In genomic region chr4:6349896-6350295, GRCh38 we compare ENCODE assay signal across 19 cellular contexts.
DNase-seq lines count a peak whose midpoint lies in the region; ATAC-seq and TF ChIP-seq lines count a peak whose summit lies in the region.
"Had no signal": no experiment of that assay in that cellular context is flagged by ENCODE, and none has a peak within 500 bp of the region (broad histone marks: within the 10 kb centered on the region; RNA-seq: fewer than 3 reads in every experiment).

No MANE protein-coding gene starts in this region.

- intact Hi-C loops in PC-3 (cut with micrococcal nuclease): no loop called here

- H3K4me3 ChIP-seq in PC-3 (ENCODE audit: low read length) (no peak overlapping the region), neural progenitor cell (no peak overlapping the region)
- H3K4me3 ChIP-seq: A549, HAP-1 had no signal

- H3K36me3 Mint-ChIP-seq in neural progenitor cell: peaks cover 2% of the 10 kb centered on the region
- H3K36me3 Mint-ChIP-seq: CD14-positive monocyte had no signal

- no peak overlapping the region; the same call in 1 of the 2 replicates for H3K9ac ChIP-seq in PC-3 (ENCODE audit: low read length)
- H3K9ac ChIP-seq in neural progenitor cell: no peak overlapping the region

- CTCF ChIA-PET in PC-3 (lab: Charles Lee): no interaction called here

- H3K9me3 ChIP-seq in PC-3 (ENCODE audit: low read length): no peaks in the 10 kb centered on the region
- H3K9me3 ChIP-seq in neural progenitor cell (ENCODE audit: low read depth): no peaks in the 10 kb centered on the region
- H3K9me3 ChIP-seq: A549, Caco-2, HAP-1 had no signal

- ATAC-seq in PC-3 (no peak), HG02798 (IDR thresholded peaks at IDR 0.05; ENCODE audit: poor library complexity, unreplicated experiment) (no peak), GM18498 (IDR thresholded peaks at IDR 0.05; ENCODE audit: unreplicated experiment) (no peak)
- ATAC-seq: A549 had no signal

- peak overlapping the region; percentile 73 for H3K27ac Mint-ChIP-seq in neural progenitor cell
- H3K27ac Mint-ChIP-seq: CD14-positive monocyte had no signal

- H3K4me1 ChIP-seq in PC-3 (ENCODE audit: insufficient read depth, low read length): peaks cover 6% of the 10 kb centered on the region
- H3K4me1 ChIP-seq in neural progenitor cell: no peaks in the 10 kb centered on the region
- H3K4me1 ChIP-seq: Caco-2, HAP-1 had no signal

- no peak overlapping the region for H3K4me2 ChIP-seq in PC-3 (ENCODE audit: low read length)
- no peak overlapping the region for H3K4me2 ChIP-seq in neural progenitor cell
- H3K4me2 ChIP-seq: A549 had no signal

- POLR2A ChIA-PET in PC-3 (lab: Charles Lee; ENCODE audit: unreplicated experiment): no interaction called here

- no peaks in the 10 kb centered on the region for H4K20me1 ChIP-seq in PC-3 (ENCODE audit: low read length)
- no peaks in the 10 kb centered on the region for H4K20me1 ChIP-seq in neural progenitor cell (ENCODE audit: low read depth)

- no peaks in the 10 kb centered on the region for H3K9me2 ChIP-seq in PC-3 (replicated peaks; ENCODE audit: low read length)

- peaks cover 8% of the 10 kb centered on the region for H3K9me3 Mint-ChIP-seq in neural progenitor cell

- H3K27ac ChIP-seq in PC-3 (ENCODE audit: low read length) (peak overlapping the region; percentile 9; the same call in 1 of the 2 replicates), neural progenitor cell (no peak overlapping the region)
- H3K27ac ChIP-seq: A549, RWPE1 had no signal

- peaks cover 24% of the 10 kb centered on the region for H3K4me1 Mint-ChIP-seq in neural progenitor cell
- H3K4me1 Mint-ChIP-seq: CD14-positive monocyte had no signal

- peaks cover 9% of the 10 kb centered on the region for H3K27me3 Mint-ChIP-seq in neural progenitor cell (ENCODE audit: insufficient read depth, low read depth)

- TF ChIP-seq CTCF in PC-3 (conservative IDR thresholded peaks at IDR 0.05; ENCODE audit: low read depth, low read length): no peak
- TF ChIP-seq CTCF in neural progenitor cell (IDR thresholded peaks at IDR 0.05): no peak

- H2AFZ ChIP-seq in PC-3 (ENCODE audit: low read length): no peak overlapping the region
- H2AFZ ChIP-seq in neural progenitor cell (replicated peaks): no peak overlapping the region

- H3F3A ChIP-seq in PC-3 (ENCODE audit: low read length, unreplicated experiment): no peaks in the 10 kb centered on the region
- H3F3A ChIP-seq in neural progenitor cell (ENCODE audit: low read depth): no peaks in the 10 kb centered on the region

- BruUV-seq in PC-3 (replicated peaks; lab: Mats Ljungman, UMichigan): no TSS peak

- DNase-seq in A172 (ENCODE audit: low spot score): peak; percentile 73
- DNase-seq in EH (ENCODE audit: low read depth): peak; percentile 7
- no peak for DNase-seq in PC-3
- no peak for DNase-seq in neural progenitor cell (ENCODE audit: low spot score)
- no peak for DNase-seq in SW480 (ENCODE audit: low spot score)
- no peak for DNase-seq in NCI-H146 (lab: John Stamatoyannopoulos, UW)
- DNase-seq: Caco-2; MM.1S; NCI-H1092 treated with DMSO at 0.1 percent for 48 hours; NCI-H187; NCI-H345; NCI-H526; NK-92 treated with Interleukin-12 subunit alpha and Interleukin-12 subunit beta, amount 100 ng/mL, for 24 hours had no signal

- H3K79me2 ChIP-seq in PC-3 (ENCODE audit: low read length): no peaks in the 10 kb centered on the region
- H3K79me2 ChIP-seq in neural progenitor cell (ENCODE audit: low read depth): no peaks in the 10 kb centered on the region

- H3K36me3 ChIP-seq in PC-3 (ENCODE audit: low read depth, low read length) (no peaks in the 10 kb centered on the region), neural progenitor cell (no peaks in the 10 kb centered on the region)
- H3K36me3 ChIP-seq: HAP-1 had no signal

- no peaks in the 10 kb centered on the region for H3K27me3 ChIP-seq in PC-3 (ENCODE audit: low read length)
- H3K27me3 ChIP-seq in neural progenitor cell: no peaks in the 10 kb centered on the region

- no peak overlapping the region for H3K4me3 Mint-ChIP-seq in neural progenitor cell
- H3K4me3 Mint-ChIP-seq: CD14-positive monocyte had no signal

Comparison
In these comparisons a context has a peak if more than half of its experiments do, and no peak if none do; other contexts are left out.
1. DNase-seq: peak in A172 (single experiment) and EH (single experiment); none in PC-3 (single experiment), neural progenitor cell (single experiment), SW480 (single experiment) and NCI-H146 (single experiment).